ENCODE assay signal across 8 cellular contexts in the genomic region with DNA sequence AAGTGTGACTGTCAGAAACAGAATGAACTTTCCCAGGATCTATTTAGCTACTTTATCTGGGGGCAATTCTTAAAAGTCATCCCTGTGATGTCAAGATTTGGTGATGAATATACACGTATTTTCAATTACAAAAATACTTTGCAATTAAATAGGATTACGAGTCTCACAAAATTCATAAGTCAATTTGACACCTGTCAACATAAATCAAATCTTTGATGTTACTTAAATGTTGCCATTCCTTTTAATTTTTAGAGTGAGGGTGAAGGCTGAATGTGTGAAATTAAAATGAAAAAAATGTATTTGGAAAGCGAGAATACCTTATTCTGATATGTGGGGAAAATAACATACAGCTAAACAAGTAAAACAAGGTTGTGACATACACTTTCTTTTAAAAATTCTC.
"Had no signal": no experiment of that assay in that cellular context is flagged by ENCODE, and none has a peak within 500 bp of the region (broad histone marks: within the 10 kb centered on the region; RNA-seq: fewer than 3 reads in every experiment).

No MANE protein-coding gene starts in this region.

- H3K36me3 Mint-ChIP-seq: IgD-negative memory B cell had no signal

- H3K9me3 Mint-ChIP-seq: IgD-negative memory B cell had no signal

- H3K27ac Mint-ChIP-seq: IgD-negative memory B cell had no signal

- H3K4me3 Mint-ChIP-seq: IgD-negative memory B cell had no signal

- H3K27ac ChIP-seq: HL-60, KMS-11 had no signal

- FAIRE-seq: HepG2, HTR-8/SVneo had no signal

- ATAC-seq: HepG2 had no signal

- H3K27me3 Mint-ChIP-seq: IgD-negative memory B cell had no signal

- H3K4me2 ChIP-seq: KMS-11 had no signal

- DNase-seq: IMR-90, KBM-7, KG1 had no signal

- H3K9ac ChIP-seq: KMS-11 had no signal

- H3K4me1 Mint-ChIP-seq: IgD-negative memory B cell had no signal
